ENCODE assay signal across 28 cellular contexts in the genomic region with DNA sequence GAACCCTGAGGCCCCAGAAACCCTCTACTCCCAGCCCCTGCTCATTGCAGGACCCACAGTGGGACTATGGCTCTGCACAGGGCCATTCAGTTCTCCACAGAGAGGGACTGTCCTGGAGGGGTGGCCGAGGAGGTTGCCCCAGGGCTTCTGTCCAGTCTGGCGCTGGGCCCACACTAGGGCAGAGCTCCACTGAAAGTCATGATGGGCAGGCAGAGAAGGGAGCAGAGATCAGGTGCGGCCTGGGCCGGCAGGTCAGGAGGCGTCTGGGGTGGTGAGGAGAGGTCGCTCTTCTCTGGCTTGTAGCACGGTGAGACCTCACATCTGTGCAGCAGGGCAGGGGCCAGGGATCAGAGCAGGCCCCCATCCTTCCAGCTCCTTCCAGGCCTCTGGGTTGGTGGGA. TPM values are rescaled to one million over a fixed set of nuclear protein-coding genes. Genes with fewer than 3 reads are reported as not detected.
DNase-seq lines count a peak whose midpoint lies in the region; ATAC-seq and TF ChIP-seq lines count a peak whose summit lies in the region.
"Had no signal": no experiment of that assay in that cellular context is flagged by ENCODE, and none has a peak within 500 bp of the region (broad histone marks: within the 10 kb centered on the region; RNA-seq: fewer than 3 reads in every experiment).

No MANE protein-coding gene starts in this region.

- peak overlapping the region; percentile 64 for H3K27ac Mint-ChIP-seq in activated naive CD4-positive, alpha-beta T cell treated with anti-CD3 and anti-CD28 coated beads, Interleukin-2, amount 10 ng/mL, durations not matched to agents 7 days and 5 days
- peak overlapping the region; percentile 73 for H3K27ac Mint-ChIP-seq in activated T-helper 17 cell treated with anti-CD3 and anti-CD28 coated beads, Interleukin-2, amount 50 U/mL, for 72 hours
- H3K27ac Mint-ChIP-seq in stimulated activated naive B cell treated with anti-CD40 and anti-IgM and Interleukin-4, amounts not matched to agents 10 μg/mL and 1 μg/mL and 100 μg/mL, for 72 hours: peak overlapping the region; percentile 68
- no peak overlapping the region for H3K27ac Mint-ChIP-seq in CD8-positive, alpha-beta T cell
- H3K27ac Mint-ChIP-seq: CD4-positive, alpha-beta T cell had no signal

- H3K27ac ChIP-seq in CD8-positive, alpha-beta T cell (ENCODE audit: low read depth, low read length): no peak overlapping the region
- H3K27ac ChIP-seq: A549; BLaER1 treated with 17β-estradiol and CSF1 and Interleukin-3, amounts not matched to agents 10 nM and 100 nM had no signal

- H3K4me3 Mint-ChIP-seq in activated naive CD4-positive, alpha-beta T cell treated with anti-CD3 and anti-CD28 coated beads, Interleukin-2, amount 10 ng/mL, durations not matched to agents 7 days and 5 days: no peak overlapping the region
- H3K4me3 Mint-ChIP-seq in activated T-helper 17 cell treated with anti-CD3 and anti-CD28 coated beads, Interleukin-2, amount 50 U/mL, for 72 hours: no peak overlapping the region
- H3K4me3 Mint-ChIP-seq in stimulated activated naive B cell treated with anti-CD40 and anti-IgM and Interleukin-4, amounts not matched to agents 10 μg/mL and 1 μg/mL and 100 μg/mL, for 72 hours: no peak overlapping the region
- H3K4me3 Mint-ChIP-seq in CD8-positive, alpha-beta T cell: no peak overlapping the region
- H3K4me3 Mint-ChIP-seq: CD4-positive, alpha-beta T cell had no signal

- CTCF ChIA-PET in activated naive CD4-positive, alpha-beta T cell treated with anti-CD3 and anti-CD28 coated beads, Interleukin-2, amount 10 ng/mL, durations not matched to agents 7 days and 5 days (lab: Charles Lee): no interaction called here
- CTCF ChIA-PET in CD8-positive, alpha-beta T cell (lab: Charles Lee): no interaction called here

- H3K27me3 Mint-ChIP-seq in activated naive CD4-positive, alpha-beta T cell treated with anti-CD3 and anti-CD28 coated beads, Interleukin-2, amount 10 ng/mL, durations not matched to agents 7 days and 5 days: no peaks in the 10 kb centered on the region
- H3K27me3 Mint-ChIP-seq in activated T-helper 17 cell treated with anti-CD3 and anti-CD28 coated beads, Interleukin-2, amount 50 U/mL, for 72 hours: no peaks in the 10 kb centered on the region
- no peaks in the 10 kb centered on the region for H3K27me3 Mint-ChIP-seq in stimulated activated naive B cell treated with anti-CD40 and anti-IgM and Interleukin-4, amounts not matched to agents 10 μg/mL and 1 μg/mL and 100 μg/mL, for 72 hours
- H3K27me3 Mint-ChIP-seq in CD8-positive, alpha-beta T cell (ENCODE audit: low read depth): no peaks in the 10 kb centered on the region
- H3K27me3 Mint-ChIP-seq: CD4-positive, alpha-beta T cell had no signal

- no peaks in the 10 kb centered on the region for H3K4me1 ChIP-seq in mucosa of descending colon (ENCODE audit: low read depth)
- H3K4me1 ChIP-seq in CD8-positive, alpha-beta T cell (ENCODE audit: insufficient read depth, low read length): no peaks in the 10 kb centered on the region
- H3K4me1 ChIP-seq: A549 had no signal

- no peak overlapping the region for H3K4me3 ChIP-seq in mucosa of descending colon
- no peak overlapping the region for H3K4me3 ChIP-seq in CD8-positive, alpha-beta T cell (ENCODE audit: low read depth, low read length)
- H3K4me3 ChIP-seq: A549; BLaER1 treated with 17β-estradiol and CSF1 and Interleukin-3, amounts not matched to agents 10 nM and 100 nM; K562 had no signal

- no peak for ATAC-seq in activated T-helper 17 cell treated with anti-CD3 and anti-CD28 coated beads, Interleukin-2, amount 50 U/mL, for 72 hours (replicated peaks)
- ATAC-seq in mucosa of descending colon: peak; percentile 19
- ATAC-seq in stimulated activated naive B cell treated with anti-CD40 and anti-IgM and Interleukin-4, amounts not matched to agents 10 μg/mL and 1 μg/mL and 100 μg/mL, for 72 hours (replicated peaks): no peak
- no peak for ATAC-seq in CD8-positive, alpha-beta T cell
- ATAC-seq: A549, HepG2, K562 had no signal

- DNase-seq in activated naive CD4-positive, alpha-beta T cell treated with anti-CD3 and anti-CD28 coated beads, Interleukin-2, amount 10 ng/mL, durations not matched to agents 7 days and 5 days: no peak
- DNase-seq in activated naive CD4-positive, alpha-beta T cell treated with anti-CD3 and anti-CD28 coated beads, Interleukin-2, amount 50 U/mL, for 16 hours: no peak
- no peak for DNase-seq in mucosa of descending colon
- DNase-seq in stimulated activated naive B cell treated with anti-CD40 and anti-IgM and Interleukin-4, amounts not matched to agents 10 μg/mL and 1 μg/mL and 100 μg/mL, for 72 hours: no peak
- DNase-seq in CD8-positive, alpha-beta T cell: no peak
- DNase-seq in HUDEP-2 (lab: John Stamatoyannopoulos, UW; ENCODE audit: unreplicated experiment in 76 of 76): no peak
- DNase-seq in GM10266 (ENCODE audit: extremely low spot score): no peak
- DNase-seq: AML-193; CD4-positive, alpha-beta T cell; DMS79 treated with DMSO at 0.1 percent for 48 hours; Kasumi-1; NCI-H1092 treated with DMSO at 0.1 percent for 48 hours; NCI-H1436; NCI-H1930; NCI-H2107; NCI-H446; NCI-H524 treated with DMSO at 0.1 percent for 48 hours; NCI-H774; SIG-M5; SK-N-SH had no signal

- no peaks in the 10 kb centered on the region for H3K9me3 Mint-ChIP-seq in activated naive CD4-positive, alpha-beta T cell treated with anti-CD3 and anti-CD28 coated beads, Interleukin-2, amount 10 ng/mL, durations not matched to agents 7 days and 5 days
- no peaks in the 10 kb centered on the region for H3K9me3 Mint-ChIP-seq in activated T-helper 17 cell treated with anti-CD3 and anti-CD28 coated beads, Interleukin-2, amount 50 U/mL, for 72 hours
- no peaks in the 10 kb centered on the region for H3K9me3 Mint-ChIP-seq in stimulated activated naive B cell treated with anti-CD40 and anti-IgM and Interleukin-4, amounts not matched to agents 10 μg/mL and 1 μg/mL and 100 μg/mL, for 72 hours
- no peaks in the 10 kb centered on the region for H3K9me3 Mint-ChIP-seq in CD8-positive, alpha-beta T cell
- H3K9me3 Mint-ChIP-seq: CD4-positive, alpha-beta T cell had no signal

- H3K36me3 ChIP-seq in mucosa of descending colon (ENCODE audit: low read depth): no peaks in the 10 kb centered on the region
- H3K36me3 ChIP-seq in CD8-positive, alpha-beta T cell (ENCODE audit: insufficient read depth, low read length): peaks cover 64% of the 10 kb centered on the region

- H3K27me3 ChIP-seq in CD8-positive, alpha-beta T cell (ENCODE audit: insufficient read depth, low read length): no peaks in the 10 kb centered on the region
- H3K27me3 ChIP-seq: BLaER1 treated with 17β-estradiol and CSF1 and Interleukin-3, amounts not matched to agents 10 nM and 100 nM had no signal

- POLR2A ChIA-PET in CD8-positive, alpha-beta T cell (lab: Charles Lee): no interaction called here

- no peak for TF ChIP-seq CTCF in mucosa of descending colon (IDR thresholded peaks at IDR 0.05)
- no peak for TF ChIP-seq CTCF in CD8-positive, alpha-beta T cell (IDR thresholded peaks at IDR 0.05)
- TF ChIP-seq CTCF in GM10266 (IDR thresholded peaks at IDR 0.05; ENCODE audit: control insufficient read depth, insufficient read depth, low read depth, missing control alignments): no peak

- no peaks in the 10 kb centered on the region for H3K9me3 ChIP-seq in mucosa of descending colon
- H3K9me3 ChIP-seq in CD8-positive, alpha-beta T cell (ENCODE audit: low read length): no peaks in the 10 kb centered on the region
- H3K9me3 ChIP-seq: A549; BLaER1 treated with 17β-estradiol and CSF1 and Interleukin-3, amounts not matched to agents 10 nM and 100 nM; SK-N-SH had no signal

- intact Hi-C loops in mucosa of descending colon (cut with DNase I, micrococcal nuclease): no loop called here
- intact Hi-C loops in CD8-positive, alpha-beta T cell (cut with DNase I, micrococcal nuclease): loop anchor here in 1 of 2 experiments (10.0 kb wide), 1 partner anchor 496 kb away; a partner anchor contains a TSS

- peaks cover 63% of the 10 kb centered on the region for H3K36me3 Mint-ChIP-seq in activated naive CD4-positive, alpha-beta T cell treated with anti-CD3 and anti-CD28 coated beads, Interleukin-2, amount 10 ng/mL, durations not matched to agents 7 days and 5 days
- H3K36me3 Mint-ChIP-seq in activated T-helper 17 cell treated with anti-CD3 and anti-CD28 coated beads, Interleukin-2, amount 50 U/mL, for 72 hours (ENCODE audit: low read depth): peaks cover 79% of the 10 kb centered on the region
- peaks cover 54 to 77% of the 10 kb centered on the region in 2 donors for H3K36me3 Mint-ChIP-seq in stimulated activated naive B cell treated with anti-CD40 and anti-IgM and Interleukin-4, amounts not matched to agents 10 μg/mL and 1 μg/mL and 100 μg/mL, for 72 hours
- H3K36me3 Mint-ChIP-seq in CD8-positive, alpha-beta T cell: peaks cover 75% of the 10 kb centered on the region

- no peaks in the 10 kb centered on the region for H3K4me1 Mint-ChIP-seq in activated naive CD4-positive, alpha-beta T cell treated with anti-CD3 and anti-CD28 coated beads, Interleukin-2, amount 10 ng/mL, durations not matched to agents 7 days and 5 days
- H3K4me1 Mint-ChIP-seq in activated T-helper 17 cell treated with anti-CD3 and anti-CD28 coated beads, Interleukin-2, amount 50 U/mL, for 72 hours: peaks cover 16% of the 10 kb centered on the region
- H3K4me1 Mint-ChIP-seq in stimulated activated naive B cell treated with anti-CD40 and anti-IgM and Interleukin-4, amounts not matched to agents 10 μg/mL and 1 μg/mL and 100 μg/mL, for 72 hours: peaks cover 5 to 11% of the 10 kb centered on the region in 2 donors
- peaks cover 3% of the 10 kb centered on the region for H3K4me1 Mint-ChIP-seq in CD8-positive, alpha-beta T cell (ENCODE audit: low read depth)

RNA-seq across cellular contexts. Expression of a gene that starts 13.0 kb away (rescaled TPM):
- total RNA-seq in activated T-helper 17 cell treated with anti-CD3 and anti-CD28 coated beads, Interleukin-2, amount 50 U/mL, for 72 hours: 1 to 10 TPM; 4.6 to 7.6 TPM
- total RNA-seq in mucosa of descending colon: 1 to 10 TPM in 2 of 3 donors, under 1 TPM in 1; 0.32 to 1.9 (median 1.7) TPM
- total RNA-seq in CD8-positive, alpha-beta T cell: under 1 TPM; 0.46 to 0.56 TPM
- total RNA-seq: H4, HepG2, HT-29, M059J had no signal
